8 cellular contexts compared by ENCODE assay signal in genomic region chr2:165401285-165401852, GRCh38.
A peak's percentile ranks its signal among the peaks of the same experiment; 100 is the strongest.
DNase-seq lines count a peak whose midpoint lies in the region; ATAC-seq, FAIRE-seq and TF ChIP-seq lines count a peak whose summit lies in the region.

No MANE protein-coding gene starts in this region.

- FAIRE-seq in GM12891 (lab: Jason Lieb, UNC): peak; percentile 71
- peak; percentile 74 for FAIRE-seq in GM12878 (lab: Jason Lieb, UNC)

- no peak for TF ChIP-seq EP300 in GM12878 (IDR thresholded peaks at IDR 0.05; ENCODE audit: borderline replicate concordance in 1 of 2, control insufficient read depth in 1 of 2, low read depth in 2 of 2, low read length in 2 of 2)

- H3K79me2 ChIP-seq in GM12878 (ENCODE audit: control insufficient read depth, insufficient read depth, low read length): no peaks in the 10 kb centered on the region

- H3K9me3 ChIP-seq in GM12878 (replicated peaks; ENCODE audit: control insufficient read depth, insufficient read depth, low read length) (no peaks in the 10 kb centered on the region), uterus (no peaks in the 10 kb centered on the region)

- no peaks in the 10 kb centered on the region for H3K36me3 ChIP-seq in GM12878 (ENCODE audit: control insufficient read depth in 2 of 2, insufficient read depth in 2 of 2, low read length in 1 of 2)
- no peaks in the 10 kb centered on the region for H3K36me3 ChIP-seq in uterus

- H3K4me2 ChIP-seq in GM12878 (ENCODE audit: control insufficient read depth, insufficient read depth): no peak overlapping the region

- DNase-seq in AG10803 (ENCODE audit: low read depth) (peak; percentile 78), GM12891 (ENCODE audit: insufficient read length, low spot score) (no peak), NCI-H2227 treated with DMSO at 0.1 percent for 48 hours (lab: John Stamatoyannopoulos, UW) (peak; percentile 88), GM12878 (ENCODE audit: low read depth, low spot score) (peak; percentile 9), left colon (no peak), uterus (peak in 1 of 2 donors; percentile 22)
- no peak for DNase-seq in stimulated activated naive CD4-positive, alpha-beta T cell treated with Interleukin-2 at 50 U/mL for 16 hours (lab: John Stamatoyannopoulos, UW)

- POLR2A ChIA-PET in GM12878 (lab: Charles Lee): no interaction called here

- no peaks in the 10 kb centered on the region for H3K27me3 ChIP-seq in GM12878 (replicated peaks in 1 of 2; ENCODE audit: control insufficient read depth in 2 of 2, insufficient read depth in 2 of 2, low read length in 1 of 2)
- H3K27me3 ChIP-seq in uterus: no peaks in the 10 kb centered on the region

- peak; percentile 81 for TF ChIP-seq RAD21 in GM12878 (IDR thresholded peaks at IDR 0.05; ENCODE audit: insufficient read depth, low read depth, low read length)

- H3K27ac ChIP-seq in GM12878 (ENCODE audit: control insufficient read depth, insufficient read depth) (no peak overlapping the region), uterus (no peak overlapping the region)

- no peak overlapping the region for H3K9ac ChIP-seq in GM12878 (ENCODE audit: control insufficient read depth, insufficient read depth, low read length)

- H4K20me1 ChIP-seq in GM12878 (ENCODE audit: control insufficient read depth, insufficient read depth): no peaks in the 10 kb centered on the region

- H3K4me3 ChIP-seq in AG10803 (ENCODE audit: low read length) (no peak overlapping the region), GM12878 (no peak overlapping the region), uterus (no peak overlapping the region)

- TF ChIP-seq POLR2A in GM12891 (IDR thresholded peaks at IDR 0.05; ENCODE audit: low read depth, low read length) (no peak), GM12878 (IDR thresholded peaks at IDR 0.05; ENCODE audit: low read depth, low read length) (no peak), uterus (IDR thresholded peaks at IDR 0.05) (no peak)

- BruUV-seq in GM12878 (replicated peaks; lab: Mats Ljungman, UMichigan): no TSS peak

- SMC1A ChIA-PET in GM12878 (lab: Charles Lee; ENCODE audit: uncharacterized antibody, unreplicated experiment): interaction anchor here (0.7 to 8.0 kb wide), 26 partner anchors 8 to 726 kb away, joined by 3 to 114 read pairs (median 4); partner anchors contain the start of genes SCN1A and SCN2A

- RAD21 ChIA-PET in GM12878 (lab: Charles Lee; ENCODE audit: unreplicated experiment): interaction anchor here (0.7 to 4.0 kb wide), 12 partner anchors 49 to 472 kb away, joined by 3 to 49 read pairs (median 7); no protein-coding TSS in a partner anchor

- TF ChIP-seq CTCF in AG10803 (conservative IDR thresholded peaks at IDR 0.05; ENCODE audit: low read length): peak; percentile 85
- peak; percentile 54 to 69 (median 66); a peak in 5 of 6 replicates for TF ChIP-seq CTCF in GM12878 (IDR thresholded peaks at IDR 0.05 in 2 of 3, conservative IDR thresholded peaks at IDR 0.05 in 1 of 3; ENCODE audit: control insufficient read depth in 2 of 3, extremely low read depth in 1 of 3, insufficient read depth in 1 of 3, low read depth in 3 of 3, low read length in 3 of 3)
- peak; percentile 63 to 77 (median 68) for TF ChIP-seq CTCF in uterus (IDR thresholded peaks at IDR 0.05)

- CTCF ChIA-PET in GM12878 (lab: Yijun Ruan, JAX): interaction anchor here (0.7 to 5.4 kb wide), 38 partner anchors 9 to 530 kb away, joined by 3 to 100 read pairs (median 5); partner anchors contain the start of gene CSRNP3

- H3K4me1 ChIP-seq in GM12878 (ENCODE audit: control insufficient read depth, insufficient read depth, low read length) (no peaks in the 10 kb centered on the region), uterus (no peaks in the 10 kb centered on the region)

- in situ Hi-C loops in GM12878 (cut with MboI): loop anchor here (5.0 kb wide), 1 partner anchor 471 kb away; no protein-coding TSS in a partner anchor

- intact Hi-C loops in GM12878 (cut with micrococcal nuclease; ENCODE audit: unreplicated experiment) (loop anchor here (1.0 kb wide), 4 partner anchors 163 to 473 kb away; no protein-coding TSS in a partner anchor), left colon (cut with DNase I, micrococcal nuclease) (loop anchor here (5.0 to 10.0 kb wide), 3 partner anchors 293 to 473 kb away; no protein-coding TSS in a partner anchor), uterus (cut with DNase I; ENCODE audit: low total_unique reads) (no loop called here)

- ATAC-seq in HG03175 (IDR thresholded peaks at IDR 0.05; ENCODE audit: unreplicated experiment) (peak; percentile 68), GM12878 (peak; percentile 77), left colon (peak; percentile 55)

- no peak overlapping the region for H2AFZ ChIP-seq in GM12878 (ENCODE audit: control insufficient read depth, low read depth, low read length)

- 3% methylated on average over 5 of the region's 5 CpGs for WGBS in GM12878 (ENCODE audit: insufficient coverage, insufficient replicate concordance, low lambda C conversion rate, missing lambda C conversion rate)

TF ChIP-seq in GM12891, 5 proteins besides CTCF, POLR2A, EP300 and RAD21:
- TF ChIP-seq POLR2AphosphoS5 (IDR thresholded peaks at IDR 0.05; ENCODE audit: low read depth, low read length): no peak
- TF ChIP-seq PAX5 (IDR thresholded peaks at IDR 0.05; ENCODE audit: insufficient read depth, low read length, severe bottlenecking): no peak
- TF ChIP-seq SPI1 (IDR thresholded peaks at IDR 0.05; ENCODE audit: low read depth, low read length): no peak

TF ChIP-seq in GM12878, 131 proteins besides CTCF, POLR2A, EP300 and RAD21:
- TF ChIP-seq SMC3 (IDR thresholded peaks at IDR 0.05; ENCODE audit: borderline replicate concordance, low read length) (peak; percentile 73; the same call in 1 of the 2 replicates), MTA3 (IDR thresholded peaks at IDR 0.05; ENCODE audit: borderline replicate concordance, low read length) (no peak), RUNX3 (IDR thresholded peaks at IDR 0.05; ENCODE audit: low read length) (no peak), ZNF24 (IDR thresholded peaks at IDR 0.05) (0 out of 2 replicates have a peak, but pooled peaks have one; percentile 14)

Comparison
In these comparisons a context has a peak if more than half of its experiments do, and no peak if none do; other contexts are left out.
1. DNase-seq: peak in AG10803 (single experiment), NCI-H2227 treated with DMSO at 0.1 percent for 48 hours (single experiment) and GM12878 (single experiment); none in GM12891 (single experiment), left colon (0 of 2) and stimulated activated naive CD4-positive, alpha-beta T cell treated with Interleukin-2 at 50 U/mL for 16 hours (single experiment).
2. Peak in every context shown above with its lines, with median percentiles within 50 percentile points of each other: CTCF ChIP-seq and ATAC-seq.